ENCODE assay signal across 8 cellular contexts in genomic region chr13:113029487-113030258, GRCh38.
DNase-seq lines count a peak whose midpoint lies in the region; ATAC-seq and TF ChIP-seq lines count a peak whose summit lies in the region.

No MANE protein-coding gene starts in this region.

- no peaks in the 10 kb centered on the region for H3K36me3 ChIP-seq in HEK293 (ENCODE audit: control insufficient read depth in 2 of 2, insufficient read depth in 1 of 2, low read length in 2 of 2)
- no peaks in the 10 kb centered on the region for H3K36me3 ChIP-seq in tibial artery

- H3K27ac Mint-ChIP-seq in CD4-positive, alpha-beta T cell = no peak overlapping the region
- no peak overlapping the region for H3K27ac Mint-ChIP-seq in chondrocyte (ENCODE audit: unreplicated experiment)
- H3K27ac Mint-ChIP-seq in nephron = no peak overlapping the region

- H3K4me1 Mint-ChIP-seq in CD4-positive, alpha-beta T cell (ENCODE audit: low read depth) = no peaks in the 10 kb centered on the region
- H3K4me1 Mint-ChIP-seq in chondrocyte (ENCODE audit: low read depth) = no peaks in the 10 kb centered on the region
- peaks cover 4% of the 10 kb centered on the region for H3K4me1 Mint-ChIP-seq in nephron

- H3K4me1 ChIP-seq in HEK293 (ENCODE audit: control insufficient read depth, insufficient read depth, low read length) = no peaks in the 10 kb centered on the region
- peaks cover 0 to 2% (median under 1%) of the 10 kb centered on the region in 4 donors for H3K4me1 ChIP-seq in tibial artery

- peak; percentile 94 for TF ChIP-seq CTCF in CD4-positive, alpha-beta T cell (IDR thresholded peaks at IDR 0.05)
- TF ChIP-seq CTCF in HEK293 (tag by site-specific recombination; IDR thresholded peaks at IDR 0.05) = no peak
- TF ChIP-seq CTCF in chondrocyte (IDR thresholded peaks at IDR 0.05) = peak; percentile 93
- TF ChIP-seq CTCF in nephron (IDR thresholded peaks at IDR 0.05; ENCODE audit: unreplicated experiment in 3 of 3) = peak; percentile 87 to 90 (median 89)
- TF ChIP-seq CTCF in tibial artery (IDR thresholded peaks at IDR 0.05) = peak; percentile 48 to 55

- no peaks in the 10 kb centered on the region for H3K36me3 Mint-ChIP-seq in CD4-positive, alpha-beta T cell (ENCODE audit: low read depth)
- H3K36me3 Mint-ChIP-seq in chondrocyte (ENCODE audit: low read depth) (peaks cover 4% of the 10 kb centered on the region), nephron (ENCODE audit: low read depth) (no peaks in the 10 kb centered on the region)

- H3K4me3 ChIP-seq in HEK293 (ENCODE audit: low read depth, low read length) (no peak overlapping the region), tibial artery (no peak overlapping the region)

- H3K27me3 Mint-ChIP-seq in CD4-positive, alpha-beta T cell = no peaks in the 10 kb centered on the region
- H3K27me3 Mint-ChIP-seq in chondrocyte (ENCODE audit: low read depth) (peaks cover 9% of the 10 kb centered on the region), nephron (ENCODE audit: low read depth) (no peaks in the 10 kb centered on the region)

- DNase-seq in CD4-positive, alpha-beta T cell = peak in 9 of 10 experiments; percentile 17 to 66 (median 33)
- peak; percentile 41 to 47 for DNase-seq in activated CD4-positive, alpha-beta T cell treated with anti-CD3 and anti-CD28 coated beads for 24 hours (ENCODE audit: low read depth in 2 of 2)
- no peak for DNase-seq in chondrocyte (ENCODE audit: low spot score)
- no peak for DNase-seq in tibial artery

- CTCF ChIA-PET in CD4-positive, alpha-beta T cell (lab: Charles Lee) = interaction anchor here (0.9 to 1.8 kb wide), 2 partner anchors 60 to 87 kb away, joined by 4 to 6 read pairs; no protein-coding TSS in a partner anchor
- CTCF ChIA-PET in HEK293 (lab: Yijun Ruan, JAX) = interaction anchor here (0.6 to 3.9 kb wide), 25 partner anchors 9 to 401 kb away, joined by 3 to 42 read pairs (median 4); no protein-coding TSS in a partner anchor

- H3K27ac ChIP-seq in CD4-positive, alpha-beta T cell (ENCODE audit: low read depth, low read length) = no peak overlapping the region
- no peak overlapping the region for H3K27ac ChIP-seq in HEK293 (ENCODE audit: extremely low read depth, low read depth, low read length)
- no peak overlapping the region for H3K27ac ChIP-seq in tibial artery

- no peak overlapping the region for H3K4me3 Mint-ChIP-seq in CD4-positive, alpha-beta T cell
- H3K4me3 Mint-ChIP-seq in chondrocyte (ENCODE audit: unreplicated experiment) (no peak overlapping the region), nephron (no peak overlapping the region)

- POLR2A ChIA-PET in CD4-positive, alpha-beta T cell (lab: Charles Lee) = no interaction called here
- POLR2A ChIA-PET in HEK293 (lab: Yijun Ruan, JAX) = no interaction called here

- H3K9me3 Mint-ChIP-seq in CD4-positive, alpha-beta T cell = no peaks in the 10 kb centered on the region
- no peaks in the 10 kb centered on the region for H3K9me3 Mint-ChIP-seq in chondrocyte (ENCODE audit: low read depth)
- no peaks in the 10 kb centered on the region for H3K9me3 Mint-ChIP-seq in nephron

- H3K27me3 ChIP-seq in CD4-positive, alpha-beta T cell (ENCODE audit: control insufficient read depth, insufficient read depth, low read length) = no peaks in the 10 kb centered on the region
- peaks cover 0 to 32% of the 10 kb centered on the region in 2 donors for H3K27me3 ChIP-seq in tibial artery

- no peaks in the 10 kb centered on the region for H3K9me3 ChIP-seq in CD4-positive, alpha-beta T cell (ENCODE audit: control insufficient read depth, low read length)
- H3K9me3 ChIP-seq in HEK293 (ENCODE audit: control insufficient read depth, insufficient read depth, low read depth, low read length) = no peaks in the 10 kb centered on the region
- H3K9me3 ChIP-seq in tibial artery = no peaks in the 10 kb centered on the region

- no peak for ATAC-seq in CD4-positive, alpha-beta T cell (ENCODE audit: poor library complexity)
- ATAC-seq in HG02870 (IDR thresholded peaks at IDR 0.05; ENCODE audit: unreplicated experiment) (no peak), GM21390 (IDR thresholded peaks at IDR 0.05; ENCODE audit: unreplicated experiment) (no peak)

- intact Hi-C loops in CD4-positive, alpha-beta T cell (cut with DNase I, micrococcal nuclease) = loop anchor here (1.0 kb wide), 1 partner anchor 87 kb away; no protein-coding TSS in a partner anchor
- intact Hi-C loops in tibial artery (cut with DNase I; ENCODE audit: low total_unique reads) = loop anchor here (10.0 kb wide), 1 partner anchor 125 kb away; the partner anchor contains the start of gene PROZ

TF ChIP-seq in HEK293, 187 proteins besides CTCF, POLR2A, EP300 and RAD21 (continues in another document):
- peak; percentile 71; the same call in 1 of the 2 replicates for TF ChIP-seq ZNF2 (tag by site-specific recombination; IDR thresholded peaks at IDR 0.05)
- TF ChIP-seq REST (tag by site-specific recombination; IDR thresholded peaks at IDR 0.05) = no peak
- TF ChIP-seq ZFP41 (tag by site-specific recombination; IDR thresholded peaks at IDR 0.05; ENCODE audit: borderline replicate concordance) = no peak
- no peak for TF ChIP-seq ZNF335 (tag by site-specific recombination; conservative IDR thresholded peaks at IDR 0.05)
- TF ChIP-seq ZNF37A (tag by site-specific recombination; IDR thresholded peaks at IDR 0.05) = no peak
- no peak for TF ChIP-seq ZNF426 (tag by site-specific recombination; IDR thresholded peaks at IDR 0.05)
- no peak for TF ChIP-seq ZNF704 (tag by site-specific recombination; IDR thresholded peaks at IDR 0.05)
- TF ChIP-seq ZNF658 (tag by site-specific recombination; IDR thresholded peaks at IDR 0.05) = no peak
- TF ChIP-seq BCL11A (tag by site-specific recombination; IDR thresholded peaks at IDR 0.05; ENCODE audit: low read depth) = no peak
- TF ChIP-seq ZNF600 (tag by site-specific recombination; IDR thresholded peaks at IDR 0.05) = no peak
- TF ChIP-seq ZSCAN23 (tag by site-specific recombination; IDR thresholded peaks at IDR 0.05) = no peak
- TF ChIP-seq ZNF561 (tag by site-specific recombination; IDR thresholded peaks at IDR 0.05; ENCODE audit: borderline replicate concordance) = peak; percentile 30; the same call in 1 of the 2 replicates
- no peak for TF ChIP-seq ZNF404 (tag by site-specific recombination; IDR thresholded peaks at IDR 0.05)
- TF ChIP-seq ZNF654 (tag by site-specific recombination; IDR thresholded peaks at IDR 0.05; ENCODE audit: low read depth) = peak; percentile 43
- peak; percentile 93 for TF ChIP-seq GLIS2 (tag by site-specific recombination; IDR thresholded peaks at IDR 0.05)
- peak; percentile 89 for TF ChIP-seq ZIC2 (tag by site-specific recombination; IDR thresholded peaks at IDR 0.05)
- no peak for TF ChIP-seq ZNF175 (tag by site-specific recombination; IDR thresholded peaks at IDR 0.05)
- TF ChIP-seq ZNF214 (tag by site-specific recombination; IDR thresholded peaks at IDR 0.05; ENCODE audit: borderline replicate concordance) = no peak
- no peak for TF ChIP-seq ZNF776 (tag by site-specific recombination; IDR thresholded peaks at IDR 0.05; ENCODE audit: borderline replicate concordance)
- peak; percentile 68 for TF ChIP-seq PATZ1 (tag by site-specific recombination; IDR thresholded peaks at IDR 0.05)

Comparison
In these comparisons a context has a peak if more than half of its experiments do, and no peak if none do; other contexts are left out.
1. DNase-seq: peak in CD4-positive, alpha-beta T cell (9 of 10) and activated CD4-positive, alpha-beta T cell treated with anti-CD3 and anti-CD28 coated beads for 24 hours (2 of 2); none in chondrocyte (single experiment) and tibial artery (0 of 2).